ENCODE assay signal across 15 cellular contexts in genomic region chr2:235330775-235331438, GRCh38.
DNase-seq lines count a peak whose midpoint lies in the region; ATAC-seq and TF ChIP-seq lines count a peak whose summit lies in the region.
"Had no signal": no experiment of that assay in that cellular context is flagged by ENCODE, and none has a peak within 500 bp of the region (broad histone marks: within the 10 kb centered on the region; RNA-seq: fewer than 3 reads in every experiment).

No MANE protein-coding gene starts in this region.

- no peaks in the 10 kb centered on the region for H3K36me3 ChIP-seq in HEK293 (ENCODE audit: control insufficient read depth in 2 of 2, insufficient read depth in 1 of 2, low read length in 2 of 2)
- H3K36me3 ChIP-seq: suprapubic skin had no signal

- H3K9me3 ChIP-seq in HEK293 (ENCODE audit: control insufficient read depth, insufficient read depth, low read depth, low read length): no peaks in the 10 kb centered on the region
- H3K9me3 ChIP-seq: suprapubic skin had no signal

- DNase-seq in AG04449 (ENCODE audit: low read depth, low spot score) (peak; percentile 78), fibroblast of the aortic adventitia (ENCODE audit: low read depth) (peak; percentile 57), ecto neural progenitor cell (ENCODE audit: low spot score) (no peak), SW480 (ENCODE audit: low spot score) (no peak)
- DNase-seq: activated CD4-positive, CD25-positive, alpha-beta regulatory T cell; CD4-positive, CD25-positive, alpha-beta regulatory T cell; immature natural killer cell; stimulated activated CD4-positive, alpha-beta T cell treated with anti-CD3 and anti-CD28 coated beads, Interleukin-2, amount 100 ng/mL, for 48 hours had no signal

- peaks cover 4% of the 10 kb centered on the region for H3K4me1 ChIP-seq in HEK293 (ENCODE audit: control insufficient read depth, insufficient read depth, low read length)
- H3K4me1 ChIP-seq: suprapubic skin had no signal

- no peak overlapping the region for H3K4me3 ChIP-seq in AG04449 (ENCODE audit: low read depth, low read length)
- no peak overlapping the region for H3K4me3 ChIP-seq in HEK293 (ENCODE audit: low read depth, low read length)
- no peak overlapping the region for H3K4me3 ChIP-seq in fibroblast of the aortic adventitia (ENCODE audit: low read depth, low read length)
- H3K4me3 ChIP-seq: GM12878, suprapubic skin had no signal

- H3K27ac ChIP-seq in HEK293 (ENCODE audit: extremely low read depth, low read depth, low read length): no peak overlapping the region
- H3K27ac ChIP-seq: suprapubic skin had no signal

- TF ChIP-seq CTCF in AG04449 (IDR thresholded peaks at IDR 0.05; ENCODE audit: insufficient read depth, low read length, missing control alignments) (no peak), HEK293 (tag by site-specific recombination; IDR thresholded peaks at IDR 0.05) (no peak), fibroblast of the aortic adventitia (IDR thresholded peaks at IDR 0.05; ENCODE audit: insufficient read depth, low read length) (no peak)

- ATAC-seq in SK-N-SH treated with all-trans-retinoic acid at 6 μM for 48 hours: peak; percentile 92
- ATAC-seq in HG03432 (IDR thresholded peaks at IDR 0.05; ENCODE audit: unreplicated experiment): no peak
- ATAC-seq in HG03095 (IDR thresholded peaks at IDR 0.05; ENCODE audit: unreplicated experiment): no peak
- ATAC-seq: activated T-helper 17 cell treated with anti-CD3 and anti-CD28 coated beads, Interleukin-2, amount 50 U/mL, for 72 hours; GM12878 had no signal

- CTCF ChIA-PET in AG04449 (lab: Yijun Ruan, JAX) (interaction anchor here (1.2 kb wide), 1 partner anchor 195 kb away, joined by 3 read pairs; no protein-coding TSS in a partner anchor), HEK293 (lab: Yijun Ruan, JAX) (interaction anchor here (0.7 to 0.9 kb wide), 3 partner anchors 270 to 796 kb away, joined by 3 to 6 read pairs (median 3); no protein-coding TSS in a partner anchor)

- POLR2A ChIA-PET in AG04449 (lab: Yijun Ruan, JAX): no interaction called here
- POLR2A ChIA-PET in HEK293 (lab: Yijun Ruan, JAX): no interaction called here

TF ChIP-seq in HEK293, 187 proteins besides CTCF, POLR2A, EP300 and RAD21 (continues in another document):
- peak; percentile 65; the same call in 1 of the 2 replicates for TF ChIP-seq HIC1 (tag by site-specific recombination; IDR thresholded peaks at IDR 0.05)
- no peak for TF ChIP-seq KLF10 (tag by site-specific recombination; IDR thresholded peaks at IDR 0.05)
- TF ChIP-seq ATF2 (tag by site-specific recombination; IDR thresholded peaks at IDR 0.05; ENCODE audit: low read depth): peak; percentile 12; the same call in 1 of the 2 replicates
- 0 out of 2 replicates have a peak, but pooled peaks have one; percentile 31 for TF ChIP-seq PATZ1 (tag by site-specific recombination; IDR thresholded peaks at IDR 0.05)
- 0 out of 2 replicates have a peak, but pooled peaks have one; percentile 23 for TF ChIP-seq YY2 (tag by site-specific recombination; IDR thresholded peaks at IDR 0.05)

TF ChIP-seq in SK-N-SH treated with all-trans-retinoic acid at 6 μM for 48 hours, 23 proteins besides CTCF, POLR2A, EP300 and RAD21:
- no peak for TF ChIP-seq ARNTL (CRISPR knock-in tag; IDR thresholded peaks at IDR 0.05; ENCODE audit: borderline replicate concordance, low read depth)
- no peak for TF ChIP-seq PATZ1 (CRISPR knock-in tag; IDR thresholded peaks at IDR 0.05; ENCODE audit: borderline replicate concordance)
- no peak for TF ChIP-seq CREB5 (CRISPR knock-in tag; IDR thresholded peaks at IDR 0.05; ENCODE audit: low read depth)
- no peak for TF ChIP-seq CSRNP3 (CRISPR knock-in tag; IDR thresholded peaks at IDR 0.05)
- no peak for TF ChIP-seq BACH2 (CRISPR knock-in tag; IDR thresholded peaks at IDR 0.05; ENCODE audit: borderline replicate concordance)
- TF ChIP-seq ZNF8 (CRISPR knock-in tag; IDR thresholded peaks at IDR 0.05): no peak
- TF ChIP-seq ISL1 (CRISPR knock-in tag; IDR thresholded peaks at IDR 0.05): no peak
- TF ChIP-seq ZFP30 (CRISPR knock-in tag; IDR thresholded peaks at IDR 0.05): no peak
- no peak for TF ChIP-seq CSDC2 (CRISPR knock-in tag; IDR thresholded peaks at IDR 0.05)
- no peak; the same call in 1 of the 2 replicates for TF ChIP-seq ZC3H10 (CRISPR knock-in tag; IDR thresholded peaks at IDR 0.05)
- no peak for TF ChIP-seq POU6F1 (CRISPR knock-in tag; IDR thresholded peaks at IDR 0.05; ENCODE audit: borderline replicate concordance, low read depth)
- TF ChIP-seq GLIS3 (CRISPR knock-in tag; IDR thresholded peaks at IDR 0.05): no peak
- no peak for TF ChIP-seq ESRRG (CRISPR knock-in tag; IDR thresholded peaks at IDR 0.05)
- TF ChIP-seq OSR1 (CRISPR knock-in tag; IDR thresholded peaks at IDR 0.05): no peak

Comparison
In these comparisons a context has a peak if more than half of its experiments do, and no peak if none do; other contexts are left out.
1. DNase-seq: peak in AG04449 (single experiment) and fibroblast of the aortic adventitia (single experiment); none in ecto neural progenitor cell (single experiment) and SW480 (single experiment).